ENCODE assay signal across 20 cellular contexts in genomic region chr14:91300957-91301356, GRCh38. TPM values are rescaled to one million over a fixed set of nuclear protein-coding genes. Genes with fewer than 3 reads are reported as not detected.
DNase-seq lines count a peak whose midpoint lies in the region; ATAC-seq, FAIRE-seq and TF ChIP-seq lines count a peak whose summit lies in the region.
"Had no signal": no experiment of that assay in that cellular context is flagged by ENCODE, and none has a peak within 500 bp of the region (broad histone marks: within the 10 kb centered on the region; RNA-seq: fewer than 3 reads in every experiment).

No MANE protein-coding gene starts in this region.

- H3K9me3 ChIP-seq in upper lobe of left lung, result no peaks in the 10 kb centered on the region
- H3K9me3 ChIP-seq: stomach had no signal

- peak overlapping the region; percentile 97 for H3K27ac Mint-ChIP-seq in activated CD4-positive, alpha-beta T cell treated with anti-CD3 and anti-CD28 coated beads for 36 hours
- peak overlapping the region in 2 of 3 donors; percentile 74 to 78 for H3K27ac Mint-ChIP-seq in IgD-negative memory B cell
- H3K27ac Mint-ChIP-seq in activated naive CD4-positive, alpha-beta T cell treated with anti-CD3 and anti-CD28 coated beads, Interleukin-2, amount 50 U/mL, for 72 hours, result peak overlapping the region; percentile 95
- peak overlapping the region in 8 of 10 donors; percentile 8 to 85 (median 44) for H3K27ac Mint-ChIP-seq in naive thymus-derived CD8-positive, alpha-beta T cell
- H3K27ac Mint-ChIP-seq: activated naive CD8-positive, alpha-beta T cell treated with anti-CD3 and anti-CD28 coated beads, Interleukin-2, amount 10 ng/mL, durations not matched to agents 7 days and 5 days; dendritic cell treated with granulocyte-macrophage colony-stimulating factor and Interleukin-4, amounts not matched to agents 40 ng/mL and 50 ng/mL, for 4 days had no signal

- peaks cover 0 to 10% (median 2%) of the 10 kb centered on the region in 4 donors for H3K4me1 ChIP-seq in upper lobe of left lung

- H3K27me3 ChIP-seq in upper lobe of left lung, result no peaks in the 10 kb centered on the region
- H3K27me3 ChIP-seq: stomach had no signal

- peaks cover 61% of the 10 kb centered on the region for H3K4me1 Mint-ChIP-seq in activated CD4-positive, alpha-beta T cell treated with anti-CD3 and anti-CD28 coated beads for 36 hours
- peaks cover 0 to 9% (median 2%) of the 10 kb centered on the region in 3 donors for H3K4me1 Mint-ChIP-seq in IgD-negative memory B cell
- H3K4me1 Mint-ChIP-seq in naive thymus-derived CD8-positive, alpha-beta T cell, result peaks cover 9 to 31% (median 15%) of the 10 kb centered on the region in 4 donors

- no peak for TF ChIP-seq POLR2A in upper lobe of left lung (IDR thresholded peaks at IDR 0.05)

- H3K27ac ChIP-seq in upper lobe of left lung, result no peak overlapping the region
- H3K27ac ChIP-seq: stomach, WERI-Rb-1 had no signal

- no peak overlapping the region for H3K4me3 Mint-ChIP-seq in activated CD4-positive, alpha-beta T cell treated with anti-CD3 and anti-CD28 coated beads for 36 hours
- no peak overlapping the region for H3K4me3 Mint-ChIP-seq in IgD-negative memory B cell
- no peak overlapping the region for H3K4me3 Mint-ChIP-seq in naive thymus-derived CD8-positive, alpha-beta T cell
- H3K4me3 Mint-ChIP-seq: activated naive CD8-positive, alpha-beta T cell treated with anti-CD3 and anti-CD28 coated beads, Interleukin-2, amount 10 ng/mL, durations not matched to agents 7 days and 5 days; dendritic cell treated with granulocyte-macrophage colony-stimulating factor and Interleukin-4, amounts not matched to agents 40 ng/mL and 50 ng/mL, for 4 days; nephron progenitor cell had no signal

- H3K9me3 Mint-ChIP-seq in activated CD4-positive, alpha-beta T cell treated with anti-CD3 and anti-CD28 coated beads for 36 hours (ENCODE audit: low read depth), result no peaks in the 10 kb centered on the region
- H3K9me3 Mint-ChIP-seq in IgD-negative memory B cell, result no peaks in the 10 kb centered on the region
- H3K9me3 Mint-ChIP-seq in activated naive CD4-positive, alpha-beta T cell treated with anti-CD3 and anti-CD28 coated beads, Interleukin-2, amount 50 U/mL, for 72 hours, result no peaks in the 10 kb centered on the region
- H3K9me3 Mint-ChIP-seq in naive thymus-derived CD8-positive, alpha-beta T cell, result no peaks in the 10 kb centered on the region
- H3K9me3 Mint-ChIP-seq: activated naive CD8-positive, alpha-beta T cell treated with anti-CD3 and anti-CD28 coated beads, Interleukin-2, amount 10 ng/mL, durations not matched to agents 7 days and 5 days; dendritic cell treated with granulocyte-macrophage colony-stimulating factor and Interleukin-4, amounts not matched to agents 40 ng/mL and 50 ng/mL, for 4 days; nephron progenitor cell had no signal

- H3K27me3 Mint-ChIP-seq in activated CD4-positive, alpha-beta T cell treated with anti-CD3 and anti-CD28 coated beads for 36 hours, result no peaks in the 10 kb centered on the region
- H3K27me3 Mint-ChIP-seq in IgD-negative memory B cell, result no peaks in the 10 kb centered on the region
- no peaks in the 10 kb centered on the region for H3K27me3 Mint-ChIP-seq in naive thymus-derived CD8-positive, alpha-beta T cell
- H3K27me3 Mint-ChIP-seq: activated naive CD8-positive, alpha-beta T cell treated with anti-CD3 and anti-CD28 coated beads, Interleukin-2, amount 10 ng/mL, durations not matched to agents 7 days and 5 days; dendritic cell treated with granulocyte-macrophage colony-stimulating factor and Interleukin-4, amounts not matched to agents 40 ng/mL and 50 ng/mL, for 4 days had no signal

- CTCF ChIA-PET in activated CD4-positive, alpha-beta T cell treated with anti-CD3 and anti-CD28 coated beads for 36 hours (lab: Charles Lee), result interaction anchor here (0.9 to 1.8 kb wide), 3 partner anchors 9 to 127 kb away, joined by 3 to 6 read pairs (median 4); no protein-coding TSS in a partner anchor

- no peak for FAIRE-seq in urothelium cell line (lab: Jason Lieb, UNC)
- FAIRE-seq: frontal cortex, G401.6, GM19239 had no signal

- no peak for TF ChIP-seq CTCF in upper lobe of left lung (IDR thresholded peaks at IDR 0.05)

- intact Hi-C loops in activated CD4-positive, alpha-beta T cell treated with anti-CD3 and anti-CD28 coated beads for 36 hours (cut with DNase I, micrococcal nuclease), result loop anchor here (5.0 kb wide), 2 partner anchors 116 to 239 kb away; partner anchors contain the start of genes RPS6KA5 (in 2 of the 2) and CCDC88C (in 1 of the 2)

- no peak for ATAC-seq in activated CD4-positive, alpha-beta T cell treated with anti-CD3 and anti-CD28 coated beads for 36 hours
- ATAC-seq in activated naive CD4-positive, alpha-beta T cell treated with anti-CD3 and anti-CD28 coated beads, Interleukin-2, amount 50 U/mL, for 72 hours, result peak in 1 of 2 donors; percentile 1
- ATAC-seq in naive thymus-derived CD8-positive, alpha-beta T cell, result no peak
- ATAC-seq in HG02938 (IDR thresholded peaks at IDR 0.05; ENCODE audit: unreplicated experiment), result no peak
- ATAC-seq in upper lobe of left lung (ENCODE audit: low FRiP score in 2 of 2), result no peak
- ATAC-seq: Right ventricle myocardium inferior had no signal

- peaks cover 77% of the 10 kb centered on the region for H3K36me3 Mint-ChIP-seq in activated CD4-positive, alpha-beta T cell treated with anti-CD3 and anti-CD28 coated beads for 36 hours (ENCODE audit: low read depth)
- peaks cover 4% of the 10 kb centered on the region for H3K36me3 Mint-ChIP-seq in IgD-negative memory B cell
- peaks cover 54 to 65% of the 10 kb centered on the region in 2 donors for H3K36me3 Mint-ChIP-seq in activated naive CD4-positive, alpha-beta T cell treated with anti-CD3 and anti-CD28 coated beads, Interleukin-2, amount 50 U/mL, for 72 hours
- peaks cover 6 to 98% (median 25%) of the 10 kb centered on the region in 3 donors for H3K36me3 Mint-ChIP-seq in naive thymus-derived CD8-positive, alpha-beta T cell

- DNase-seq in activated CD4-positive, alpha-beta T cell treated with anti-CD3 and anti-CD28 coated beads for 36 hours, result peak; percentile 27
- no peak for DNase-seq in activated CD4-positive, alpha-beta T cell treated with anti-CD3 and anti-CD28 coated beads, Interleukin-2, amount 50 U/mL, for 4 hours
- DNase-seq in activated naive CD4-positive, alpha-beta T cell treated with anti-CD3 and anti-CD28 coated beads, Interleukin-2, amount 50 U/mL, for 72 hours (ENCODE audit: low spot score in 2 of 2), result no peak
- DNase-seq in naive thymus-derived CD8-positive, alpha-beta T cell, result no peak
- no peak for DNase-seq in urothelium cell line (ENCODE audit: low spot score)
- DNase-seq in upper lobe of left lung, result no peak
- DNase-seq: activated naive CD8-positive, alpha-beta T cell treated with anti-CD3 and anti-CD28 coated beads, Interleukin-2, amount 10 ng/mL, durations not matched to agents 7 days and 5 days; GOT3; NCI-H1048; NCI-H2081 treated with DMSO at 0.1 percent for 48 hours; nephron progenitor cell; stomach; WERI-Rb-1 had no signal

- no peak for TF ChIP-seq EP300 in upper lobe of left lung (IDR thresholded peaks at IDR 0.05)

- POLR2A ChIA-PET in activated CD4-positive, alpha-beta T cell treated with anti-CD3 and anti-CD28 coated beads for 36 hours (lab: Charles Lee), result no interaction called here
- POLR2A ChIA-PET in naive thymus-derived CD8-positive, alpha-beta T cell (lab: Charles Lee), result no interaction called here

- WGBS in upper lobe of left lung, 2 donors, result 87 to 90% methylated on average over 4 of the region's 4 CpGs

- H3K36me3 ChIP-seq in upper lobe of left lung, result peaks cover 5 to 75% (median 59%) of the 10 kb centered on the region in 4 donors

- no peak overlapping the region for H3K4me3 ChIP-seq in upper lobe of left lung
- H3K4me3 ChIP-seq: stomach had no signal

RNA-seq across cellular contexts. Expression of gene GPR68, which starts 56.5 kb away (rescaled TPM):
- 10 to 100 TPM in 1 of 2 experiments, 1 to 10 TPM in 1; 9.4 to 11.2 TPM for total RNA-seq in activated CD4-positive, alpha-beta T cell treated with anti-CD3 and anti-CD28 coated beads for 36 hours
- polyA plus RNA-seq in IgD-negative memory B cell, result 1.6 TPM
- 10 to 100 TPM in 1 of 2 donors, 1 to 10 TPM in 1; 4.6 to 12.7 TPM for total RNA-seq in activated naive CD4-positive, alpha-beta T cell treated with anti-CD3 and anti-CD28 coated beads, Interleukin-2, amount 50 U/mL, for 72 hours
- under 1 TPM; 0.60 to 0.73 TPM for total RNA-seq in naive thymus-derived CD8-positive, alpha-beta T cell
- polyA plus RNA-seq in naive thymus-derived CD8-positive, alpha-beta T cell, result 1 to 10 TPM in 1 of 3 donors, under 1 TPM in 2; 0.15 to 7.9 (median 0.82) TPM
- 1 to 10 TPM; 1.2 to 8.4 (median 3.3) TPM for total RNA-seq in upper lobe of left lung

Comparison
In these comparisons a context has a peak if more than half of its experiments do, and no peak if none do; other contexts are left out.
1. H3K27ac Mint-ChIP-seq: peak in every context shown above with its lines; median percentile 97 in activated CD4-positive, alpha-beta T cell treated with anti-CD3 and anti-CD28 coated beads for 36 hours; 95 in activated naive CD4-positive, alpha-beta T cell treated with anti-CD3 and anti-CD28 coated beads, Interleukin-2, amount 50 U/mL, for 72 hours; 76 in IgD-negative memory B cell; 44 in naive thymus-derived CD8-positive, alpha-beta T cell.